In the genomic region with DNA sequence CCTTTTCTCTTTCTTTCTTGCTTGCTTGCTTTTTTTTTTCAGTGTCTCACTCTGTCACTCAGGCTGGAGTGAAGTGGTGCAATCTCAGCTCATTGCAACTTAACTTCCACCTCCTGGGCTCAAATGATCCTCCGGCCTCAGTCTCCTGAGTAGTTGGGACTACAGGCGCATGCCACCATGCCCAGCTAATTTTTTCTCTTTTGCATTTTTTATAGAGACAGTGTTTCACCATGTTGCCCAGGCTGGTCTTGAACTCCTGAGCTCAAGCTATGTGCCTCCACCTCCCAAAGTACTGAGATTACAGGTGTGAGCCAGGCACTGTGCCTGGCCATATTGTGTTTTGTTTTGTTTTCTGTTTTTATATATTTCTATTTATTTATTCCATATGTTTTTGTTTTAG, we compare ENCODE assay signal across 32 cellular contexts.
A peak's percentile ranks its signal among the peaks of the same experiment; 100 is the strongest.
DNase-seq lines count a peak whose midpoint lies in the region; ATAC-seq, FAIRE-seq and TF ChIP-seq lines count a peak whose summit lies in the region.
"Had no signal": no experiment of that assay in that cellular context is flagged by ENCODE, and none has a peak within 500 bp of the region (broad histone marks: within the 10 kb centered on the region; RNA-seq: fewer than 3 reads in every experiment).

No MANE protein-coding gene starts in this region.

- WGBS in mesendoderm (ENCODE audit: extremely low coverage, insufficient coverage, low lambda C conversion rate): no CpG with 5 or more reads among the region's 2 CpGs

- no peak overlapping the region for H2BK5ac ChIP-seq in mesendoderm (ENCODE audit: low read length)

- H3K4me1 ChIP-seq in SJSA1 (replicated peaks) (no peaks in the 10 kb centered on the region), endothelial cell of umbilical vein (ENCODE audit: control insufficient read depth, extremely low read depth, insufficient read depth, low read length) (peaks cover 1% of the 10 kb centered on the region), mesendoderm (ENCODE audit: control insufficient read depth, low read depth, low read length) (no peaks in the 10 kb centered on the region)
- H3K4me1 ChIP-seq: A549, BLaER1, Caco-2 had no signal

- H3K56ac ChIP-seq in mesendoderm (ENCODE audit: low read length): no peak overlapping the region

- H3K9ac ChIP-seq in endothelial cell of umbilical vein (replicated peaks; ENCODE audit: extremely low read depth, insufficient read depth, low read length) (no peak overlapping the region), mesendoderm (ENCODE audit: low read length) (no peak overlapping the region)
- H3K9ac ChIP-seq: BLaER1; BLaER1 treated with 17β-estradiol and CSF1 and Interleukin-3, amounts not matched to agents 10 nM and 100 nM had no signal

- H4K8ac ChIP-seq in mesendoderm (ENCODE audit: low read depth, low read length): no peak overlapping the region

- H3K27ac ChIP-seq in SJSA1 (no peak overlapping the region), endothelial cell of umbilical vein (ENCODE audit: insufficient read depth, low read depth, low read length) (no peak overlapping the region), mesendoderm (ENCODE audit: low read depth, low read length) (no peak overlapping the region)
- H3K27ac ChIP-seq: 22Rv1; A549; BLaER1; BLaER1 treated with 17β-estradiol and CSF1 and Interleukin-3, amounts not matched to agents 10 nM and 100 nM; C4-2B had no signal

- no peak overlapping the region for H3K4ac ChIP-seq in mesendoderm (ENCODE audit: low read depth, low read length)

- peak overlapping the region; percentile 60 for H3K18ac ChIP-seq in mesendoderm (ENCODE audit: low read length)

- no peak overlapping the region for H3K23ac ChIP-seq in mesendoderm (ENCODE audit: low read length)

- TF ChIP-seq POLR2A in endothelial cell of umbilical vein (IDR thresholded peaks at IDR 0.05; ENCODE audit: low read depth, low read length): no peak

- no peaks in the 10 kb centered on the region for H3K9me1 ChIP-seq in endothelial cell of umbilical vein (replicated peaks; ENCODE audit: control insufficient read depth, extremely low read depth, insufficient read depth, low read length)

- ATAC-seq in GM18868 (IDR thresholded peaks at IDR 0.05; ENCODE audit: unreplicated experiment): no peak
- ATAC-seq: A549; CD8-positive, alpha-beta T cell had no signal

- H4K5ac ChIP-seq in mesendoderm (ENCODE audit: low read length): no peak overlapping the region

- intact Hi-C loops in endothelial cell of umbilical vein (cut with micrococcal nuclease): no loop called here

- H2AFZ ChIP-seq in endothelial cell of umbilical vein (ENCODE audit: low read depth, low read length): no peak overlapping the region

- CTCF ChIA-PET in endothelial cell of umbilical vein (lab: Charles Lee): interaction anchor here (1.0 kb wide), 1 partner anchor 10 kb away, joined by 3 read pairs; no protein-coding TSS in a partner anchor

- H2BK15ac ChIP-seq in mesendoderm (replicated peaks; ENCODE audit: low read depth): no peak overlapping the region

- H3K27me3 ChIP-seq in SJSA1 (replicated peaks) (peaks cover 51% of the 10 kb centered on the region), endothelial cell of umbilical vein (ENCODE audit: control insufficient read depth in 2 of 2, insufficient read depth in 2 of 2, low read length in 2 of 2) (no peaks in the 10 kb centered on the region), mesendoderm (ENCODE audit: insufficient read depth, low read length, poor library complexity) (no peaks in the 10 kb centered on the region)
- H3K27me3 ChIP-seq: BE2C; BLaER1; BLaER1 treated with 17β-estradiol and CSF1 and Interleukin-3, amounts not matched to agents 10 nM and 100 nM had no signal

- dilution Hi-C loops in endothelial cell of umbilical vein (cut with MboI; ENCODE audit: extremely low pct_ligation_motif_present, low sequenced_read_pairs): no loop called here

- peak; percentile 68 for FAIRE-seq in endothelial cell of umbilical vein (lab: Jason Lieb, UNC)
- FAIRE-seq: A204.1, A549, D721Med had no signal

- no TSS peak for BruUV-seq in endothelial cell of umbilical vein (replicated peaks; lab: Mats Ljungman, UMichigan)

- H2BK120ac ChIP-seq in mesendoderm (ENCODE audit: low read depth, low read length): no peak overlapping the region

- no peak for TF ChIP-seq CTCF in endothelial cell of umbilical vein (IDR thresholded peaks at IDR 0.05; ENCODE audit: extremely low read depth in 1 of 2, insufficient read depth in 1 of 2, low read depth in 1 of 2, low read length in 2 of 2)

- H3K9me3 ChIP-seq in SJSA1 (replicated peaks): 0 out of 2 replicates have a peak, but pooled peaks cover 6% of the 10 kb centered on the region
- no peaks in the 10 kb centered on the region for H3K9me3 ChIP-seq in endothelial cell of umbilical vein (replicated peaks; ENCODE audit: control insufficient read depth, insufficient read depth, low read length)
- H3K9me3 ChIP-seq: BE2C, Caco-2 had no signal

- POLR2A ChIA-PET in endothelial cell of umbilical vein (lab: Charles Lee): no interaction called here

- no peaks in the 10 kb centered on the region for H4K20me1 ChIP-seq in endothelial cell of umbilical vein (replicated peaks; ENCODE audit: control insufficient read depth, extremely low read depth, insufficient read depth, low read length)
- H4K20me1 ChIP-seq: BLaER1; BLaER1 treated with 17β-estradiol and CSF1 and Interleukin-3, amounts not matched to agents 10 nM and 100 nM had no signal

- H2AK5ac ChIP-seq in mesendoderm (ENCODE audit: low read length): no peak overlapping the region

- H3K4me2 ChIP-seq in endothelial cell of umbilical vein (ENCODE audit: insufficient read depth, low read length) (no peak overlapping the region), mesendoderm (ENCODE audit: low read length) (no peak overlapping the region)
- H3K4me2 ChIP-seq: A549; BLaER1; BLaER1 treated with 17β-estradiol and CSF1 and Interleukin-3, amounts not matched to agents 10 nM and 100 nM had no signal

- H3K4me3 ChIP-seq in SJSA1 (no peak overlapping the region), endothelial cell of umbilical vein (replicated peaks in 1 of 3; ENCODE audit: insufficient read depth in 1 of 3, low read depth in 1 of 3, low read length in 3 of 3) (no peak overlapping the region), mesendoderm (ENCODE audit: low read length) (no peak overlapping the region)
- H3K4me3 ChIP-seq: A549; BLaER1; BLaER1 treated with 17β-estradiol and CSF1 and Interleukin-3, amounts not matched to agents 10 nM and 100 nM had no signal

- H3K36me3 ChIP-seq in SJSA1: no peaks in the 10 kb centered on the region
- H3K36me3 ChIP-seq in endothelial cell of umbilical vein (ENCODE audit: control insufficient read depth in 2 of 2, extremely low read depth in 1 of 2, insufficient read depth in 2 of 2, low read length in 2 of 2): no peaks in the 10 kb centered on the region
- H3K36me3 ChIP-seq in mesendoderm (ENCODE audit: control insufficient read depth, insufficient read depth, low read length): no peaks in the 10 kb centered on the region
- H3K36me3 ChIP-seq: BE2C; BLaER1; BLaER1 treated with 17β-estradiol and CSF1 and Interleukin-3, amounts not matched to agents 10 nM and 100 nM had no signal

- peak; percentile 67 to 84 for DNase-seq in SJSA1 (ENCODE audit: low read depth in 1 of 2, low spot score in 2 of 2)
- DNase-seq in endothelial cell of umbilical vein (ENCODE audit: low read depth, low spot score): no peak
- DNase-seq in mesendoderm: no peak
- DNase-seq in NCI-H2196 (lab: John Stamatoyannopoulos, UW; ENCODE audit: unreplicated experiment): no peak
- no peak for DNase-seq in DMS79 (lab: John Stamatoyannopoulos, UW)
- DNase-seq: 8988T; ACHN; AML-193; BE2C; C1 segment of cervical spinal cord; Caco-2; Calu3; CD4-positive, alpha-beta memory T cell; CD4-positive, alpha-beta T cell; CD4-positive, CD25-positive, alpha-beta regulatory T cell; CD8-positive, alpha-beta memory T cell; CD8-positive, alpha-beta T cell; COR-L47; DMS 273 treated with DMSO at 0.1 percent for 48 hours; DMS153; DMS53; DMS79 treated with DMSO at 0.1 percent for 48 hours; DND-41; EL had no signal

- H3K79me1 ChIP-seq in mesendoderm (ENCODE audit: low read length): no peaks in the 10 kb centered on the region

- H3K79me2 ChIP-seq in endothelial cell of umbilical vein (ENCODE audit: control insufficient read depth, insufficient read depth, low read length) (no peaks in the 10 kb centered on the region), mesendoderm (ENCODE audit: control insufficient read depth, insufficient read depth, low read length) (no peaks in the 10 kb centered on the region)

TF ChIP-seq in endothelial cell of umbilical vein, 7 proteins besides CTCF, POLR2A, EP300 and RAD21:
- TF ChIP-seq JUN (IDR thresholded peaks at IDR 0.05; ENCODE audit: borderline replicate concordance, insufficient read depth, insufficient read length, low read depth): no peak
- TF ChIP-seq MYC (IDR thresholded peaks at IDR 0.05; ENCODE audit: low read depth, low read length): no peak
- no peak for TF ChIP-seq POLR2AphosphoS5 (IDR thresholded peaks at IDR 0.05; ENCODE audit: insufficient read depth, low read depth, low read length)
- no peak for TF ChIP-seq EZH2 (IDR thresholded peaks at IDR 0.05; ENCODE audit: borderline replicate concordance, low read depth, low read length, severe bottlenecking)
- TF ChIP-seq FOS (IDR thresholded peaks at IDR 0.05; ENCODE audit: borderline replicate concordance, insufficient read depth, low read length): no peak
- TF ChIP-seq MAX (IDR thresholded peaks at IDR 0.05; ENCODE audit: insufficient read depth, insufficient read length): no peak
- TF ChIP-seq GATA2 (IDR thresholded peaks at IDR 0.05; ENCODE audit: insufficient read depth, insufficient read length, low read depth, low read length): no peak
TF ChIP-seq in endothelial cell of umbilical vein: peak in this region for 0.

Comparison
In these comparisons a context has a peak if more than half of its experiments do, and no peak if none do; other contexts are left out.
1. DNase-seq: peak in SJSA1 (2 of 2); none in endothelial cell of umbilical vein (single experiment), mesendoderm (single experiment), NCI-H2196 (single experiment) and DMS79 (single experiment).